17 cellular contexts compared by ENCODE assay signal in genomic region chr10:7319632-7320031, GRCh38.
DNase-seq lines count a peak whose midpoint lies in the region; ATAC-seq and TF ChIP-seq lines count a peak whose summit lies in the region.
"Had no signal": no experiment of that assay in that cellular context is flagged by ENCODE, and none has a peak within 500 bp of the region (broad histone marks: within the 10 kb centered on the region; RNA-seq: fewer than 3 reads in every experiment).

No MANE protein-coding gene starts in this region.

- TF ChIP-seq CTCF in RWPE2 (IDR thresholded peaks at IDR 0.05; ENCODE audit: poor library complexity, severe bottlenecking) (no peak), foreskin keratinocyte (conservative IDR thresholded peaks at IDR 0.05) (no peak)

- no peaks in the 10 kb centered on the region for H3K36me3 ChIP-seq in RWPE2 (ENCODE audit: low read depth)
- H3K36me3 ChIP-seq: neural progenitor cell, suprapubic skin had no signal

- H3K36me3 Mint-ChIP-seq in activated naive CD8-positive, alpha-beta T cell: peaks cover 16% of the 10 kb centered on the region
- peaks cover 68% of the 10 kb centered on the region for H3K36me3 Mint-ChIP-seq in activated naive CD8-positive, alpha-beta T cell treated with anti-CD3 and anti-CD28 coated beads for 36 hours
- H3K36me3 Mint-ChIP-seq in activated CD4-positive, alpha-beta memory T cell treated with anti-CD3 and anti-CD28 coated beads for 36 hours: peaks cover 18% of the 10 kb centered on the region

- H3K4me1 ChIP-seq in RWPE2 (ENCODE audit: insufficient read depth, poor library complexity, severe bottlenecking) (peaks cover 12% of the 10 kb centered on the region), foreskin keratinocyte (peaks cover 12% of the 10 kb centered on the region)
- H3K4me1 ChIP-seq: neural progenitor cell had no signal

- H3K4me1 Mint-ChIP-seq in activated naive CD8-positive, alpha-beta T cell (ENCODE audit: low read depth): peaks cover 62% of the 10 kb centered on the region
- peaks cover 48% of the 10 kb centered on the region for H3K4me1 Mint-ChIP-seq in activated naive CD8-positive, alpha-beta T cell treated with anti-CD3 and anti-CD28 coated beads for 36 hours
- H3K4me1 Mint-ChIP-seq in activated CD4-positive, alpha-beta memory T cell treated with anti-CD3 and anti-CD28 coated beads for 36 hours (ENCODE audit: low read depth): peaks cover 45% of the 10 kb centered on the region
- H3K4me1 Mint-ChIP-seq: neural progenitor cell had no signal

- intact Hi-C loops in activated CD4-positive, alpha-beta memory T cell treated with anti-CD3 and anti-CD28 coated beads for 36 hours (cut with micrococcal nuclease): no loop called here

- CTCF ChIA-PET in activated CD4-positive, alpha-beta memory T cell treated with anti-CD3 and anti-CD28 coated beads for 36 hours (lab: Charles Lee): no interaction called here

- no peaks in the 10 kb centered on the region for H3K27me3 ChIP-seq in RWPE2 (ENCODE audit: insufficient read depth, poor library complexity, severe bottlenecking)
- H3K27me3 ChIP-seq in foreskin keratinocyte: no peaks in the 10 kb centered on the region
- H3K27me3 ChIP-seq: neural progenitor cell, suprapubic skin had no signal

- ATAC-seq in RWPE2 (ENCODE audit: low read depth): no peak
- ATAC-seq in foreskin keratinocyte: no peak
- no peak for ATAC-seq in GM21576 (IDR thresholded peaks at IDR 0.05; ENCODE audit: unreplicated experiment)

- H3K4me3 Mint-ChIP-seq in activated naive CD8-positive, alpha-beta T cell: peak overlapping the region; percentile 6
- H3K4me3 Mint-ChIP-seq in activated naive CD8-positive, alpha-beta T cell treated with anti-CD3 and anti-CD28 coated beads for 36 hours: no peak overlapping the region
- H3K4me3 Mint-ChIP-seq in activated CD4-positive, alpha-beta memory T cell treated with anti-CD3 and anti-CD28 coated beads for 36 hours: no peak overlapping the region
- H3K4me3 Mint-ChIP-seq: neural progenitor cell had no signal

- POLR2A ChIA-PET in activated CD4-positive, alpha-beta memory T cell treated with anti-CD3 and anti-CD28 coated beads for 36 hours (lab: Charles Lee): no interaction called here

- no peaks in the 10 kb centered on the region for H3K27me3 Mint-ChIP-seq in activated naive CD8-positive, alpha-beta T cell
- no peaks in the 10 kb centered on the region for H3K27me3 Mint-ChIP-seq in activated naive CD8-positive, alpha-beta T cell treated with anti-CD3 and anti-CD28 coated beads for 36 hours
- H3K27me3 Mint-ChIP-seq in activated CD4-positive, alpha-beta memory T cell treated with anti-CD3 and anti-CD28 coated beads for 36 hours: no peaks in the 10 kb centered on the region

- DNase-seq in activated naive CD8-positive, alpha-beta T cell treated with anti-CD3 and anti-CD28 coated beads for 36 hours: no peak
- DNase-seq in RWPE2 (ENCODE audit: low spot score): no peak
- DNase-seq in foreskin keratinocyte: no peak
- DNase-seq in activated CD4-positive, alpha-beta memory T cell treated with anti-CD3 and anti-CD28 coated beads for 36 hours: no peak
- no peak for DNase-seq in DMS79 (lab: John Stamatoyannopoulos, UW)
- DNase-seq: activated CD4-positive, alpha-beta T cell treated with anti-CD3 and anti-CD28 coated beads, Interleukin-2, amount 50 U/mL, for 4 hours; effector memory CD4-positive, alpha-beta T cell; NCI-H2029; RPMI8226; stimulated activated CD4-positive, alpha-beta T cell treated with anti-CD3 and anti-CD28 coated beads, Interleukin-4, amount 100 ng/mL, for 24 hours had no signal

- peak overlapping the region; percentile 49 for H3K27ac ChIP-seq in RWPE2 (ENCODE audit: poor library complexity, severe bottlenecking)
- peak overlapping the region; percentile 62 for H3K27ac ChIP-seq in foreskin keratinocyte
- H3K27ac ChIP-seq: GM23248, KMS-11, neural progenitor cell, suprapubic skin had no signal

- H3K9me3 ChIP-seq in RWPE2 (ENCODE audit: severe bottlenecking): no peaks in the 10 kb centered on the region
- H3K9me3 ChIP-seq: suprapubic skin had no signal

- no peaks in the 10 kb centered on the region for H3K9me3 Mint-ChIP-seq in activated naive CD8-positive, alpha-beta T cell (ENCODE audit: low read depth)
- H3K9me3 Mint-ChIP-seq in activated naive CD8-positive, alpha-beta T cell treated with anti-CD3 and anti-CD28 coated beads for 36 hours: peaks cover 12% of the 10 kb centered on the region
- peaks cover 17% of the 10 kb centered on the region for H3K9me3 Mint-ChIP-seq in activated CD4-positive, alpha-beta memory T cell treated with anti-CD3 and anti-CD28 coated beads for 36 hours

- H3K27ac Mint-ChIP-seq in activated naive CD8-positive, alpha-beta T cell: peak overlapping the region; percentile 18
- H3K27ac Mint-ChIP-seq in activated naive CD8-positive, alpha-beta T cell treated with anti-CD3 and anti-CD28 coated beads for 36 hours: no peak overlapping the region
- H3K27ac Mint-ChIP-seq in activated CD4-positive, alpha-beta memory T cell treated with anti-CD3 and anti-CD28 coated beads for 36 hours: no peak overlapping the region
- H3K27ac Mint-ChIP-seq: neural progenitor cell had no signal

- no peak overlapping the region for H3K4me3 ChIP-seq in RWPE2 (ENCODE audit: severe bottlenecking)
- H3K4me3 ChIP-seq: GM23248, neural progenitor cell, skin epidermis, suprapubic skin had no signal
